Comparison of ENCODE assay signal across 27 cellular contexts in genomic region chr14:68226523-68226922, GRCh38.
"Had no signal": no experiment of that assay in that cellular context is flagged by ENCODE, and none has a peak within 500 bp of the region (broad histone marks: within the 10 kb centered on the region; RNA-seq: fewer than 3 reads in every experiment).

No MANE protein-coding gene starts in this region.

- H3K27ac Mint-ChIP-seq: dendritic cell treated with granulocyte-macrophage colony-stimulating factor and Interleukin-4, amounts not matched to agents 40 ng/mL and 50 ng/mL, for 4 days; endodermal cell; memory B cell had no signal

- H3K27me3 ChIP-seq: colonic mucosa, esophagus squamous epithelium, gastrocnemius medialis, heart right ventricle, left lung had no signal

- DNase-seq: colonic mucosa; cortex of kidney; effector CD8-positive, alpha-beta T cell; effector memory CD8-positive, alpha-beta T cell; endodermal cell; erythroblast; esophagus squamous epithelium; foreskin fibroblast; foreskin melanocyte; gastrocnemius medialis; glutamatergic neuron; head of caudate nucleus; heart right ventricle; hippocampal formation; left cardiac atrium; left lung; left ventricle myocardium superior; lower lobe of right lung; mesendoderm; midbrain had no signal

- H3K4me3 ChIP-seq: colonic mucosa, esophagus squamous epithelium, gastrocnemius medialis, heart right ventricle, left lung, lower lobe of right lung had no signal

- H3K9me3 ChIP-seq: colonic mucosa, esophagus squamous epithelium, gastrocnemius medialis, left lung, lower lobe of right lung had no signal

- H3K4me1 Mint-ChIP-seq: memory B cell had no signal

- FAIRE-seq: endometrium, islet of Langerhans, keratinocyte had no signal

- ATAC-seq: effector memory CD8-positive, alpha-beta T cell; esophagus mucosa; gastrocnemius medialis; heart right ventricle; left cardiac atrium; left lung; left ventricle myocardium superior; lower lobe of right lung had no signal

- H3K36me3 Mint-ChIP-seq: memory B cell had no signal

- H3K27me3 Mint-ChIP-seq: dendritic cell treated with granulocyte-macrophage colony-stimulating factor and Interleukin-4, amounts not matched to agents 40 ng/mL and 50 ng/mL, for 4 days; effector memory CD8-positive, alpha-beta T cell; memory B cell had no signal

- H3K4me3 Mint-ChIP-seq: dendritic cell treated with granulocyte-macrophage colony-stimulating factor and Interleukin-4, amounts not matched to agents 40 ng/mL and 50 ng/mL, for 4 days; effector memory CD8-positive, alpha-beta T cell; endodermal cell; memory B cell had no signal

- H3K36me3 ChIP-seq: colonic mucosa, esophagus squamous epithelium, gastrocnemius medialis, heart right ventricle, left lung, lower lobe of right lung had no signal

- H3K4me1 ChIP-seq: colonic mucosa had no signal

- H3K9me3 Mint-ChIP-seq: dendritic cell treated with granulocyte-macrophage colony-stimulating factor and Interleukin-4, amounts not matched to agents 40 ng/mL and 50 ng/mL, for 4 days; effector memory CD8-positive, alpha-beta T cell had no signal

- H3K27ac ChIP-seq: colonic mucosa, epithelial cell of prostate, esophagus squamous epithelium, gastrocnemius medialis, heart right ventricle, left lung, lower lobe of right lung had no signal
